In genomic region chr14:75044322-75044721, GRCh38 we compare ENCODE assay signal across 13 cellular contexts. TPM values are rescaled to one million over a fixed set of nuclear protein-coding genes. Genes with fewer than 3 reads are reported as not detected.
A peak's percentile ranks its signal among the peaks of the same experiment; 100 is the strongest.
DNase-seq lines count a peak whose midpoint lies in the region; ATAC-seq and TF ChIP-seq lines count a peak whose summit lies in the region.
"Had no signal": no experiment of that assay in that cellular context is flagged by ENCODE, and none has a peak within 500 bp of the region (broad histone marks: within the 10 kb centered on the region; RNA-seq: fewer than 3 reads in every experiment).

No MANE protein-coding gene starts in this region.

- no peak overlapping the region for H3K27ac Mint-ChIP-seq in activated CD4-positive, alpha-beta T cell treated with anti-CD3 and anti-CD28 coated beads for 36 hours
- no peak overlapping the region for H3K27ac Mint-ChIP-seq in osteocyte (ENCODE audit: unreplicated experiment)
- H3K27ac Mint-ChIP-seq: activated naive CD4-positive, alpha-beta T cell treated with anti-CD3 and anti-CD28 coated beads, Interleukin-2, amount 10 ng/mL, durations not matched to agents 7 days and 5 days; T-cell had no signal

- no peaks in the 10 kb centered on the region for H3K27me3 Mint-ChIP-seq in activated CD4-positive, alpha-beta T cell treated with anti-CD3 and anti-CD28 coated beads for 36 hours
- no peaks in the 10 kb centered on the region for H3K27me3 Mint-ChIP-seq in osteocyte (ENCODE audit: unreplicated experiment)
- H3K27me3 Mint-ChIP-seq: activated naive CD4-positive, alpha-beta T cell treated with anti-CD3 and anti-CD28 coated beads, Interleukin-2, amount 10 ng/mL, durations not matched to agents 7 days and 5 days; T-cell had no signal

- ATAC-seq in activated CD4-positive, alpha-beta T cell treated with anti-CD3 and anti-CD28 coated beads for 36 hours, result peak; percentile 20
- peak; percentile 85 for ATAC-seq in RWPE2 (ENCODE audit: low read depth)
- ATAC-seq in HG02970 (IDR thresholded peaks at IDR 0.05; ENCODE audit: low FRiP score, unreplicated experiment), result no peak
- ATAC-seq in HG03342 (IDR thresholded peaks at IDR 0.05; ENCODE audit: unreplicated experiment), result no peak
- ATAC-seq: T-cell had no signal

- no peaks in the 10 kb centered on the region for H3K27me3 ChIP-seq in RWPE2 (ENCODE audit: insufficient read depth, poor library complexity, severe bottlenecking)

- H3K4me3 Mint-ChIP-seq in activated CD4-positive, alpha-beta T cell treated with anti-CD3 and anti-CD28 coated beads for 36 hours, result peak overlapping the region; percentile 4
- H3K4me3 Mint-ChIP-seq in osteocyte (ENCODE audit: unreplicated experiment), result no peak overlapping the region
- H3K4me3 Mint-ChIP-seq: activated naive CD4-positive, alpha-beta T cell treated with anti-CD3 and anti-CD28 coated beads, Interleukin-2, amount 10 ng/mL, durations not matched to agents 7 days and 5 days; T-cell had no signal

- H3K4me1 Mint-ChIP-seq in activated CD4-positive, alpha-beta T cell treated with anti-CD3 and anti-CD28 coated beads for 36 hours, result peaks cover 49% of the 10 kb centered on the region
- peaks cover 13% of the 10 kb centered on the region for H3K4me1 Mint-ChIP-seq in osteocyte (ENCODE audit: unreplicated experiment)

- no peak for DNase-seq in activated CD4-positive, alpha-beta T cell treated with anti-CD3 and anti-CD28 coated beads for 36 hours
- no peak for DNase-seq in activated CD4-positive, alpha-beta T cell treated with anti-CD3 and anti-CD28 coated beads for 1 hour
- no peak for DNase-seq in RWPE2 (ENCODE audit: low spot score)
- DNase-seq in fibroblast of mammary gland (ENCODE audit: low read depth), result peak; percentile 70
- no peak for DNase-seq in osteocyte (ENCODE audit: extremely low spot score, unreplicated experiment)
- no peak for DNase-seq in NOMO-1 treated with DMSO at 0.1 percent for 48 hours (lab: John Stamatoyannopoulos, UW; ENCODE audit: unreplicated experiment)
- DNase-seq: activated CD4-positive, alpha-beta T cell treated with anti-CD3 and anti-CD28 coated beads, Interleukin-2, amount 50 U/mL, for 4 hours; activated naive CD4-positive, alpha-beta T cell treated with anti-CD3 and anti-CD28 coated beads, Interleukin-2, amount 10 ng/mL, durations not matched to agents 7 days and 5 days; GF-D8; NCI-H1048; T-cell had no signal

- H3K4me1 ChIP-seq in RWPE2 (ENCODE audit: insufficient read depth, poor library complexity, severe bottlenecking), result peaks cover 20% of the 10 kb centered on the region

- H3K9me3 ChIP-seq in RWPE2 (ENCODE audit: severe bottlenecking), result no peaks in the 10 kb centered on the region

- H3K36me3 ChIP-seq in RWPE2 (ENCODE audit: low read depth), result peaks cover 38% of the 10 kb centered on the region

- H3K9me3 Mint-ChIP-seq in activated CD4-positive, alpha-beta T cell treated with anti-CD3 and anti-CD28 coated beads for 36 hours (ENCODE audit: low read depth), result peaks cover under 1% of the 10 kb centered on the region
- peaks cover 6% of the 10 kb centered on the region for H3K9me3 Mint-ChIP-seq in osteocyte (ENCODE audit: unreplicated experiment)
- H3K9me3 Mint-ChIP-seq: activated naive CD4-positive, alpha-beta T cell treated with anti-CD3 and anti-CD28 coated beads, Interleukin-2, amount 10 ng/mL, durations not matched to agents 7 days and 5 days; T-cell had no signal

- intact Hi-C loops in activated CD4-positive, alpha-beta T cell treated with anti-CD3 and anti-CD28 coated beads for 36 hours (cut with DNase I, micrococcal nuclease), result no loop called here

- no peak overlapping the region for H3K4me3 ChIP-seq in RWPE2 (ENCODE audit: severe bottlenecking)
- H3K4me3 ChIP-seq in fibroblast of mammary gland (ENCODE audit: control insufficient read depth, low read depth, low read length), result no peak overlapping the region

- TF ChIP-seq CTCF in RWPE2 (IDR thresholded peaks at IDR 0.05; ENCODE audit: poor library complexity, severe bottlenecking), result no peak
- no peak for TF ChIP-seq CTCF in fibroblast of mammary gland (conservative IDR thresholded peaks at IDR 0.05; ENCODE audit: control insufficient read depth, insufficient read depth, low read depth, low read length)
- no peak for TF ChIP-seq CTCF in osteocyte (IDR thresholded peaks at IDR 0.05)

- POLR2A ChIA-PET in activated CD4-positive, alpha-beta T cell treated with anti-CD3 and anti-CD28 coated beads for 36 hours (lab: Charles Lee), result no interaction called here

- H3K27ac ChIP-seq in RWPE2 (ENCODE audit: poor library complexity, severe bottlenecking), result peak overlapping the region; percentile 33

- CTCF ChIA-PET in activated CD4-positive, alpha-beta T cell treated with anti-CD3 and anti-CD28 coated beads for 36 hours (lab: Charles Lee), result interaction anchor here (0.5 to 2.7 kb wide), 6 partner anchors 21 to 265 kb away, joined by 3 to 8 read pairs (median 4); no protein-coding TSS in a partner anchor

- peaks cover 48% of the 10 kb centered on the region for H3K36me3 Mint-ChIP-seq in activated CD4-positive, alpha-beta T cell treated with anti-CD3 and anti-CD28 coated beads for 36 hours (ENCODE audit: low read depth)
- H3K36me3 Mint-ChIP-seq in osteocyte (ENCODE audit: unreplicated experiment), result peaks cover 23% of the 10 kb centered on the region

RNA-seq across cellular contexts. Expression of gene MLH3, which starts 6.9 kb away (rescaled TPM):
- 10 to 100 TPM; 28.1 to 30.8 TPM for total RNA-seq in activated CD4-positive, alpha-beta T cell treated with anti-CD3 and anti-CD28 coated beads for 36 hours
- 21.8 and 22.9 TPM in 2 replicates for total RNA-seq in osteocyte

RNA-seq across cellular contexts. Expression of gene ACYP1, which starts 19.5 kb away (rescaled TPM):
- total RNA-seq in activated CD4-positive, alpha-beta T cell treated with anti-CD3 and anti-CD28 coated beads for 36 hours, result 10 to 100 TPM; 37.0 to 40.2 TPM
- total RNA-seq in osteocyte, result 8.8 and 10.4 TPM in 2 replicates

RNA-seq across cellular contexts. Expression of gene ZC2HC1C, which starts 25.1 kb away (rescaled TPM):
- total RNA-seq in activated CD4-positive, alpha-beta T cell treated with anti-CD3 and anti-CD28 coated beads for 36 hours, result 1 to 10 TPM; 1.2 to 1.3 TPM
- total RNA-seq in osteocyte, result 0.08 and 1.0 TPM in 2 replicates

RNA-seq across cellular contexts. Expression of gene EIF2B2, which starts 41.6 kb away (rescaled TPM):
- total RNA-seq in activated CD4-positive, alpha-beta T cell treated with anti-CD3 and anti-CD28 coated beads for 36 hours, result 10 to 100 TPM; 55.6 to 69.8 TPM
- total RNA-seq in osteocyte, result 44.4 and 46.7 TPM in 2 replicates

Comparison
In these comparisons a context has a peak if more than half of its experiments do, and no peak if none do; other contexts are left out.
1. ATAC-seq: peak in activated CD4-positive, alpha-beta T cell treated with anti-CD3 and anti-CD28 coated beads for 36 hours (single experiment) and RWPE2 (single experiment); none in HG02970 (single experiment) and HG03342 (single experiment).